Comparison of ENCODE assay signal across 1 cellular context in genomic region chr1:41678141-41678878, GRCh38.
TF ChIP-seq lines count a peak whose summit lies in the region.

No MANE protein-coding gene starts in this region.

TF ChIP-seq in GM23338, 12 proteins besides CTCF, POLR2A, EP300 and RAD21 (continued from another document):
- TF ChIP-seq, protein P1, sequence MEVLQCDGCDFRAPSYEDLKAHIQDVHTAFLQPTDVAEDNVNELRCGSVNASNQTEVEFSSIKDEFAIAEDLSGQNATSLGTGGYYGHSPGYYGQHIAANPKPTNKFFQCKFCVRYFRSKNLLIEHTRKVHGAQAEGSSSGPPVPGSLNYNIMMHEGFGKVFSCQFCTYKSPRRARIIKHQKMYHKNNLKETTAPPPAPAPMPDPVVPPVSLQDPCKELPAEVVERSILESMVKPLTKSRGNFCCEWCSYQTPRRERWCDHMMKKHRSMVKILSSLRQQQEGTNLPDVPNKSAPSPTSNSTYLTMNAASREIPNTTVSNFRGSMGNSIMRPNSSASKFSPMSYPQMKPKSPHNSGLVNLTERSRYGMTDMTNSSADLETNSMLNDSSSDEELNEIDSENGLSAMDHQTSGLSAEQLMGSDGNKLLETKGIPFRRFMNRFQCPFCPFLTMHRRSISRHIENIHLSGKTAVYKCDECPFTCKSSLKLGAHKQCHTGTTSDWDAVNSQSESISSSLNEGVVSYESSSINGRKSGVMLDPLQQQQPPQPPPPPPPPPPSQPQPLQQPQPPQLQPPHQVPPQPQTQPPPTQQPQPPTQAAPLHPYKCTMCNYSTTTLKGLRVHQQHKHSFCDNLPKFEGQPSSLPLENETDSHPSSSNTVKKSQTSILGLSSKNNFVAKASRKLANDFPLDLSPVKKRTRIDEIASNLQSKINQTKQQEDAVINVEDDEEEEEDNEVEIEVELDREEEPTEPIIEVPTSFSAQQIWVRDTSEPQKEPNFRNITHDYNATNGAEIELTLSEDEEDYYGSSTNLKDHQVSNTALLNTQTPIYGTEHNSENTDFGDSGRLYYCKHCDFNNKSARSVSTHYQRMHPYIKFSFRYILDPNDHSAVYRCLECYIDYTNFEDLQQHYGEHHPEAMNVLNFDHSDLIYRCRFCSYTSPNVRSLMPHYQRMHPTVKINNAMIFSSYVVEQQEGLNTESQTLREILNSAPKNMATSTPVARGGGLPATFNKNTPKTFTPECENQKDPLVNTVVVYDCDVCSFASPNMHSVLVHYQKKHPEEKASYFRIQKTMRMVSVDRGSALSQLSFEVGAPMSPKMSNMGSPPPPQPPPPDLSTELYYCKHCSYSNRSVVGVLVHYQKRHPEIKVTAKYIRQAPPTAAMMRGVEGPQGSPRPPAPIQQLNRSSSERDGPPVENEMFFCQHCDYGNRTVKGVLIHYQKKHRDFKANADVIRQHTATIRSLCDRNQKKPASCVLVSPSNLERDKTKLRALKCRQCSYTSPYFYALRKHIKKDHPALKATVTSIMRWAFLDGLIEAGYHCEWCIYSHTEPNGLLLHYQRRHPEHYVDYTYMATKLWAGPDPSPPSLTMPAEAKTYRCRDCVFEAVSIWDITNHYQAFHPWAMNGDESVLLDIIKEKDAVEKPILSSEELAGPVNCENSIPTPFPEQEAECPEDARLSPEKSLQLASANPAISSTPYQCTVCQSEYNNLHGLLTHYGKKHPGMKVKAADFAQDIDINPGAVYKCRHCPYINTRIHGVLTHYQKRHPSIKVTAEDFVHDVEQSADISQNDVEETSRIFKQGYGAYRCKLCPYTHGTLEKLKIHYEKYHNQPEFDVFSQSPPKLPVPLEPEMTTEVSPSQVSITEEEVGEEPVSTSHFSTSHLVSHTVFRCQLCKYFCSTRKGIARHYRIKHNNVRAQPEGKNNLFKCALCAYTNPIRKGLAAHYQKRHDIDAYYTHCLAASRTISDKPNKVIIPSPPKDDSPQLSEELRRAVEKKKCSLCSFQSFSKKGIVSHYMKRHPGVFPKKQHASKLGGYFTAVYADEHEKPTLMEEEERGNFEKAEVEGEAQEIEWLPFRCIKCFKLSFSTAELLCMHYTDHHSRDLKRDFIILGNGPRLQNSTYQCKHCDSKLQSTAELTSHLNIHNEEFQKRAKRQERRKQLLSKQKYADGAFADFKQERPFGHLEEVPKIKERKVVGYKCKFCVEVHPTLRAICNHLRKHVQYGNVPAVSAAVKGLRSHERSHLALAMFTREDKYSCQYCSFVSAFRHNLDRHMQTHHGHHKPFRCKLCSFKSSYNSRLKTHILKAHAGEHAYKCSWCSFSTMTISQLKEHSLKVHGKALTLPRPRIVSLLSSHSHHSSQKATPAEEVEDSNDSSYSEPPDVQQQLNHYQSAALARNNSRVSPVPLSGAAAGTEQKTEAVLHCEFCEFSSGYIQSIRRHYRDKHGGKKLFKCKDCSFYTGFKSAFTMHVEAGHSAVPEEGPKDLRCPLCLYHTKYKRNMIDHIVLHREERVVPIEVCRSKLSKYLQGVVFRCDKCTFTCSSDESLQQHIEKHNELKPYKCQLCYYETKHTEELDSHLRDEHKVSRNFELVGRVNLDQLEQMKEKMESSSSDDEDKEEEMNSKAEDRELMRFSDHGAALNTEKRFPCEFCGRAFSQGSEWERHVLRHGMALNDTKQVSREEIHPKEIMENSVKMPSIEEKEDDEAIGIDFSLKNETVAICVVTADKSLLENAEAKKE (CRISPR knock-in tag; IDR thresholded peaks at IDR 0.05) = no peak
- no peak for TF ChIP-seq POLR2AphosphoS5 (IDR thresholded peaks at IDR 0.05; ENCODE audit: low read depth)
- TF ChIP-seq EZH2phosphoT487 (IDR thresholded peaks at IDR 0.05; ENCODE audit: unreplicated experiment) = no peak
- TF ChIP-seq STAT1 (IDR thresholded peaks at IDR 0.05; ENCODE audit: unreplicated experiment) = no peak
- no peak for TF ChIP-seq JUNB (IDR thresholded peaks at IDR 0.05; ENCODE audit: unreplicated experiment)
- TF ChIP-seq NANOG (IDR thresholded peaks at IDR 0.05; ENCODE audit: borderline replicate concordance) = no peak
- no peak for TF ChIP-seq EZH2 (IDR thresholded peaks at IDR 0.05; ENCODE audit: low read depth, unreplicated experiment)
- no peak for TF ChIP-seq CREB1 (CRISPR knock-in tag; IDR thresholded peaks at IDR 0.05; ENCODE audit: low read depth)
- TF ChIP-seq, protein P2, sequence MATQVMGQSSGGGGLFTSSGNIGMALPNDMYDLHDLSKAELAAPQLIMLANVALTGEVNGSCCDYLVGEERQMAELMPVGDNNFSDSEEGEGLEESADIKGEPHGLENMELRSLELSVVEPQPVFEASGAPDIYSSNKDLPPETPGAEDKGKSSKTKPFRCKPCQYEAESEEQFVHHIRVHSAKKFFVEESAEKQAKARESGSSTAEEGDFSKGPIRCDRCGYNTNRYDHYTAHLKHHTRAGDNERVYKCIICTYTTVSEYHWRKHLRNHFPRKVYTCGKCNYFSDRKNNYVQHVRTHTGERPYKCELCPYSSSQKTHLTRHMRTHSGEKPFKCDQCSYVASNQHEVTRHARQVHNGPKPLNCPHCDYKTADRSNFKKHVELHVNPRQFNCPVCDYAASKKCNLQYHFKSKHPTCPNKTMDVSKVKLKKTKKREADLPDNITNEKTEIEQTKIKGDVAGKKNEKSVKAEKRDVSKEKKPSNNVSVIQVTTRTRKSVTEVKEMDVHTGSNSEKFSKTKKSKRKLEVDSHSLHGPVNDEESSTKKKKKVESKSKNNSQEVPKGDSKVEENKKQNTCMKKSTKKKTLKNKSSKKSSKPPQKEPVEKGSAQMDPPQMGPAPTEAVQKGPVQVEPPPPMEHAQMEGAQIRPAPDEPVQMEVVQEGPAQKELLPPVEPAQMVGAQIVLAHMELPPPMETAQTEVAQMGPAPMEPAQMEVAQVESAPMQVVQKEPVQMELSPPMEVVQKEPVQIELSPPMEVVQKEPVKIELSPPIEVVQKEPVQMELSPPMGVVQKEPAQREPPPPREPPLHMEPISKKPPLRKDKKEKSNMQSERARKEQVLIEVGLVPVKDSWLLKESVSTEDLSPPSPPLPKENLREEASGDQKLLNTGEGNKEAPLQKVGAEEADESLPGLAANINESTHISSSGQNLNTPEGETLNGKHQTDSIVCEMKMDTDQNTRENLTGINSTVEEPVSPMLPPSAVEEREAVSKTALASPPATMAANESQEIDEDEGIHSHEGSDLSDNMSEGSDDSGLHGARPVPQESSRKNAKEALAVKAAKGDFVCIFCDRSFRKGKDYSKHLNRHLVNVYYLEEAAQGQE (IDR thresholded peaks at IDR 0.05; ENCODE audit: unreplicated experiment) = no peak
TF ChIP-seq in GM23338: peak in this region for 0.
